Comparison of ENCODE assay signal across 8 cellular contexts in genomic region chr12:96196781-96197180, GRCh38. TPM values are rescaled to one million over a fixed set of nuclear protein-coding genes. Genes with fewer than 3 reads are reported as not detected.
DNase-seq lines count a peak whose midpoint lies in the region; ATAC-seq, FAIRE-seq and TF ChIP-seq lines count a peak whose summit lies in the region.

No MANE protein-coding gene starts in this region.

- no peaks in the 10 kb centered on the region for H4K20me1 ChIP-seq in hepatocyte (ENCODE audit: insufficient read depth, poor library complexity, severe bottlenecking)

- WGBS in hepatocyte (ENCODE audit: low lambda C conversion rate, missing lambda C conversion rate) = 61% methylated on average over 6 of the region's 6 CpGs
- WGBS in upper lobe of left lung, 2 donors = 52 to 57% methylated on average over 6 of the region's 6 CpGs
- 86 to 87% methylated on average over 6 of the region's 6 CpGs for WGBS in pancreas, 2 donors

- no peak for TF ChIP-seq POLR2A in upper lobe of left lung (IDR thresholded peaks at IDR 0.05)

- no peaks in the 10 kb centered on the region for H3K27me3 Mint-ChIP-seq in activated T-helper 2 cell treated with anti-CD3 and anti-CD28 coated beads, Interferon-gamma antibody, Interleukin-2, Interleukin-4, amounts not matched to agents 10 μg/mL and 5 μg/mL and 100 μg/mL, durations not matched to agents 14 hours and 24 hours and 36 hours (ENCODE audit: low read depth)

- no peak for FAIRE-seq in pancreas (lab: Jason Lieb, UNC)

- peak overlapping the region; percentile 88 for H3K4me3 ChIP-seq in left ventricle myocardium inferior
- H3K4me3 ChIP-seq in hepatocyte = no peak overlapping the region
- peak overlapping the region in 2 of 4 donors; percentile 90 to 95 for H3K4me3 ChIP-seq in upper lobe of left lung
- no peak overlapping the region for H3K4me3 ChIP-seq in pancreas

- peak overlapping the region; percentile 92 for H3K4me3 Mint-ChIP-seq in activated T-helper 2 cell treated with anti-CD3 and anti-CD28 coated beads, Interferon-gamma antibody, Interleukin-2, Interleukin-4, amounts not matched to agents 10 μg/mL and 5 μg/mL and 100 μg/mL, durations not matched to agents 14 hours and 24 hours and 36 hours (ENCODE audit: low read depth)

- peak overlapping the region; percentile 94 for H3K27ac Mint-ChIP-seq in activated T-helper 2 cell treated with anti-CD3 and anti-CD28 coated beads, Interferon-gamma antibody, Interleukin-2, Interleukin-4, amounts not matched to agents 10 μg/mL and 5 μg/mL and 100 μg/mL, durations not matched to agents 14 hours and 24 hours and 36 hours

- no peaks in the 10 kb centered on the region for H3K27me3 ChIP-seq in left ventricle myocardium inferior (ENCODE audit: low read depth)
- H3K27me3 ChIP-seq in hepatocyte = no peaks in the 10 kb centered on the region
- no peaks in the 10 kb centered on the region for H3K27me3 ChIP-seq in upper lobe of left lung
- H3K27me3 ChIP-seq in pancreas = no peaks in the 10 kb centered on the region

- no peaks in the 10 kb centered on the region for H3K9me3 Mint-ChIP-seq in activated T-helper 2 cell treated with anti-CD3 and anti-CD28 coated beads, Interferon-gamma antibody, Interleukin-2, Interleukin-4, amounts not matched to agents 10 μg/mL and 5 μg/mL and 100 μg/mL, durations not matched to agents 14 hours and 24 hours and 36 hours

- peaks cover 32% of the 10 kb centered on the region for H3K79me2 ChIP-seq in hepatocyte

- H3K36me3 Mint-ChIP-seq in activated T-helper 2 cell treated with anti-CD3 and anti-CD28 coated beads, Interferon-gamma antibody, Interleukin-2, Interleukin-4, amounts not matched to agents 10 μg/mL and 5 μg/mL and 100 μg/mL, durations not matched to agents 14 hours and 24 hours and 36 hours (ENCODE audit: low read depth) = peaks cover 26% of the 10 kb centered on the region

- no peak for DNase-seq in left ventricle myocardium inferior
- no peak for DNase-seq in left cardiac atrium
- no peak for DNase-seq in activated T-helper 2 cell treated with anti-CD3 and anti-CD28 coated beads, Interferon-gamma antibody, Interleukin-2, Interleukin-4, amounts not matched to agents 10 μg/mL and 5 μg/mL and 100 μg/mL, durations not matched to agents 14 hours and 24 hours and 36 hours (ENCODE audit: low spot score)
- no peak for DNase-seq in hepatocyte (ENCODE audit: low spot score)
- no peak for DNase-seq in upper lobe of left lung
- DNase-seq in pancreas = no peak
- no peak for DNase-seq in NCI-H187 (lab: John Stamatoyannopoulos, UW)

- intact Hi-C loops in left ventricle myocardium inferior (cut with micrococcal nuclease) (no loop called here), left cardiac atrium (cut with DNase I) (no loop called here), pancreas (cut with DNase I) (no loop called here)
- intact Hi-C loops in activated T-helper 2 cell treated with anti-CD3 and anti-CD28 coated beads, Interferon-gamma antibody, Interleukin-2, Interleukin-4, amounts not matched to agents 10 μg/mL and 5 μg/mL and 100 μg/mL, durations not matched to agents 14 hours and 24 hours and 36 hours (cut with micrococcal nuclease) = loop anchor here (5.0 to 10.0 kb wide), 5 partner anchors 131 to 342 kb away; partner anchors contain the start of genes AMDHD1, CCDC38 and SNRPF

- peak overlapping the region; percentile 98 for H3K4me2 ChIP-seq in hepatocyte

- peaks cover 53% of the 10 kb centered on the region for H3K4me1 Mint-ChIP-seq in activated T-helper 2 cell treated with anti-CD3 and anti-CD28 coated beads, Interferon-gamma antibody, Interleukin-2, Interleukin-4, amounts not matched to agents 10 μg/mL and 5 μg/mL and 100 μg/mL, durations not matched to agents 14 hours and 24 hours and 36 hours (ENCODE audit: low read depth)

- no peak for TF ChIP-seq CTCF in left ventricle myocardium inferior (IDR thresholded peaks at IDR 0.05; ENCODE audit: borderline replicate concordance)
- no peak for TF ChIP-seq CTCF in hepatocyte (IDR thresholded peaks at IDR 0.05; ENCODE audit: poor library complexity)
- TF ChIP-seq CTCF in upper lobe of left lung (IDR thresholded peaks at IDR 0.05) = no peak
- TF ChIP-seq CTCF in pancreas (IDR thresholded peaks at IDR 0.05) = no peak

- H3K4me1 ChIP-seq in left ventricle myocardium inferior (peaks cover 75% of the 10 kb centered on the region), hepatocyte (ENCODE audit: insufficient read depth) (peaks cover 7% of the 10 kb centered on the region), upper lobe of left lung (peaks cover 11 to 35% (median 32%) of the 10 kb centered on the region in 4 donors), pancreas (peaks cover 0 to 21% (median 0%) of the 10 kb centered on the region in 3 donors)

- ATAC-seq in left cardiac atrium (no peak), upper lobe of left lung (ENCODE audit: low FRiP score in 2 of 2) (no peak), GM19324 (IDR thresholded peaks at IDR 0.05; ENCODE audit: low FRiP score, unreplicated experiment) (no peak), pancreas (no peak)

- peak overlapping the region; percentile 85 for H3K27ac ChIP-seq in left ventricle myocardium inferior (replicated peaks)
- H3K27ac ChIP-seq in hepatocyte = peak overlapping the region; percentile 92
- peak overlapping the region; percentile 10 to 90 (median 86) for H3K27ac ChIP-seq in upper lobe of left lung
- H3K27ac ChIP-seq in pancreas = no peak overlapping the region

- TF ChIP-seq EP300 in upper lobe of left lung (IDR thresholded peaks at IDR 0.05) = no peak

- H2AFZ ChIP-seq in hepatocyte = no peak overlapping the region

- no peaks in the 10 kb centered on the region for H3K9me2 ChIP-seq in hepatocyte (replicated peaks; ENCODE audit: insufficient read depth)

- H3K9me3 ChIP-seq in left ventricle myocardium inferior (replicated peaks) = no peaks in the 10 kb centered on the region
- no peaks in the 10 kb centered on the region for H3K9me3 ChIP-seq in hepatocyte (ENCODE audit: low read depth)
- no peaks in the 10 kb centered on the region for H3K9me3 ChIP-seq in upper lobe of left lung
- H3K9me3 ChIP-seq in pancreas = no peaks in the 10 kb centered on the region

- H3K36me3 ChIP-seq in left ventricle myocardium inferior (no peaks in the 10 kb centered on the region), hepatocyte (replicated peaks; ENCODE audit: insufficient read depth, low read depth) (no peaks in the 10 kb centered on the region), upper lobe of left lung (no peaks in the 10 kb centered on the region), pancreas (no peaks in the 10 kb centered on the region)

RNA-seq across cellular contexts. Expression of gene ELK3, which starts 2.6 kb away (rescaled TPM):
- total RNA-seq in left ventricle myocardium inferior (17.1 TPM), left cardiac atrium (10 to 100 TPM; 18.4 to 28.7 TPM), hepatocyte (10.6 and 12.1 TPM in 2 replicates), upper lobe of left lung (10 to 100 TPM in 5 of 6 donors, 1 to 10 TPM in 1; 7.3 to 38.4 (median 22.1) TPM), pancreas (10 to 100 TPM in 1 of 6 donors, 1 to 10 TPM in 5; 4.0 to 12.9 (median 7.2) TPM)
- 37.0 and 39.7 TPM in 2 replicates for total RNA-seq in activated T-helper 2 cell treated with anti-CD3 and anti-CD28 coated beads, Interferon-gamma antibody, Interleukin-2, Interleukin-4, amounts not matched to agents 10 μg/mL and 5 μg/mL and 100 μg/mL, durations not matched to agents 14 hours and 24 hours and 36 hours
- polyA plus RNA-seq in hepatocyte (12.9 and 13.4 TPM in 2 replicates), pancreas (1 to 10 TPM; 2.9 to 4.4 TPM)

Comparison
In these comparisons a context has a peak if more than half of its experiments do, and no peak if none do; other contexts are left out.
1. H3K27ac ChIP-seq: peak in left ventricle myocardium inferior (single experiment), hepatocyte (single experiment) and upper lobe of left lung (4 of 4); none in pancreas (0 of 4).